Comparison of ENCODE assay signal across 13 cellular contexts in genomic region chr3:17143893-17144664, GRCh38.
"Had no signal": no experiment of that assay in that cellular context is flagged by ENCODE, and none has a peak within 500 bp of the region (broad histone marks: within the 10 kb centered on the region; RNA-seq: fewer than 3 reads in every experiment).

No MANE protein-coding gene starts in this region.

- H3K36me3 Mint-ChIP-seq: mesothelial cell of epicardium had no signal

- H3K9me3 Mint-ChIP-seq: mesothelial cell of epicardium had no signal

- H3K27ac Mint-ChIP-seq: dendritic cell treated with granulocyte-macrophage colony-stimulating factor and Interleukin-4, amounts not matched to agents 40 ng/mL and 50 ng/mL, for 4 days; mesothelial cell of epicardium had no signal

- ATAC-seq: foreskin keratinocyte, left colon, lower lobe of right lung, sciatic nerve had no signal

- H3K4me3 Mint-ChIP-seq: dendritic cell treated with granulocyte-macrophage colony-stimulating factor and Interleukin-4, amounts not matched to agents 40 ng/mL and 50 ng/mL, for 4 days; mesothelial cell of epicardium had no signal

- H3K4me3 ChIP-seq: ascending aorta, breast epithelium, lower lobe of right lung, SJSA1, spleen, thyroid gland had no signal

- DNase-seq: cerebellar nuclear complex; effector memory CD4-positive, alpha-beta T cell; foreskin keratinocyte; left colon; lower lobe of right lung; spleen; thyroid gland had no signal

- H3K27ac ChIP-seq: breast epithelium, foreskin keratinocyte, lower lobe of right lung, SJSA1, spleen, thyroid gland had no signal

- H3K4me1 Mint-ChIP-seq: mesothelial cell of epicardium had no signal

- H3K36me3 ChIP-seq: ascending aorta, breast epithelium, lower lobe of right lung, SJSA1, spleen, thyroid gland had no signal

- H3K9me3 ChIP-seq: ascending aorta, breast epithelium, lower lobe of right lung, SJSA1, spleen, thyroid gland had no signal

- H3K27me3 ChIP-seq: ascending aorta, breast epithelium, foreskin keratinocyte, SJSA1, spleen, thyroid gland had no signal

- H3K4me1 ChIP-seq: breast epithelium, foreskin keratinocyte, lower lobe of right lung, SJSA1, spleen, thyroid gland had no signal

- H3K27me3 Mint-ChIP-seq: dendritic cell treated with granulocyte-macrophage colony-stimulating factor and Interleukin-4, amounts not matched to agents 40 ng/mL and 50 ng/mL, for 4 days had no signal
